19 cellular contexts compared by ENCODE assay signal in the genomic region with DNA sequence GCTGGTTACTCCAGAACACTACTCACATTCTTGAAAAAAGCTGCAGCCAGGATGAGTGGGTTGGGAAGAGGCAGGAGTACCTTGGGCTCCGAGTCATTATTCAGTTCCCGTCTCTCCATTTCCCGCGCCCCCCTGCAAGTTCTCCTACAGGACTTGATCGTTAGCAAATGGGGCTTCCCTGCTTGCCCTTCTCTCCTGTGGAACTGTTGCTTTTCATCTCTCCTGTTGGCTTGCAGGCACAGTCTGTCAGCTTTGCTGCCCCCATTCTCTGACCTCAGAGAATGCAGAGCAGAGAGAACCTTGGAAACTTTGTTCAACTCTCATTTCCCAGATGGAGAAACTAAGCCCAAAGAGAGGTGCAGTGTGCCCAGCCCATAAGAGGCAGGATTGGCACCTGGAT.
"Had no signal": no experiment of that assay in that cellular context is flagged by ENCODE, and none has a peak within 500 bp of the region (broad histone marks: within the 10 kb centered on the region; RNA-seq: fewer than 3 reads in every experiment).

No MANE protein-coding gene starts in this region.

- FAIRE-seq: endothelial cell of umbilical vein, TTC549 had no signal

- ATAC-seq: natural killer cell treated with Interleukin-12 subunit alpha and Interleukin-12 subunit beta and Interleukin-15 and Interleukin-18, amount 100 ng/mL, for 72 hours; right lobe of liver; stimulated activated naive CD8-positive, alpha-beta T cell treated with anti-CD3 and anti-CD28 coated beads, Interleukin-15, Interleukin-2, amounts not matched to agents 100 U/mL and 50 U/mL, for 24 hours had no signal

- DNase-seq: activated CD4-positive, alpha-beta T cell treated with anti-CD3 and anti-CD28 coated beads, Interleukin-2, amount 50 U/mL, for 1 hour; activated CD4-positive, CD25-positive, alpha-beta regulatory T cell; activated CD8-positive, alpha-beta memory T cell treated with anti-CD3 and anti-CD28 coated beads for 24 hours; activated naive CD4-positive, alpha-beta T cell; effector CD4-positive, alpha-beta T cell; foreskin melanocyte; nucleus accumbens; right lobe of liver; stimulated activated naive CD8-positive, alpha-beta T cell treated with anti-CD3 and anti-CD28 coated beads, Interleukin-15, Interleukin-2, amounts not matched to agents 100 U/mL and 50 U/mL, for 24 hours; T-helper 2 cell; trophoblast cell had no signal

- H3K4me3 ChIP-seq: ascending aorta, cardiac muscle cell, coronary artery, prostate gland, right lobe of liver had no signal

- H3K9me3 ChIP-seq: ascending aorta, prostate gland, right lobe of liver had no signal

- H3K27me3 ChIP-seq: ascending aorta, cardiac muscle cell, right lobe of liver had no signal

- H3K4me1 ChIP-seq: ascending aorta, prostate gland, right lobe of liver had no signal

- H3K9me3 Mint-ChIP-seq: activated T-helper 1 cell treated with anti-CD3 and anti-CD28 coated beads, Interleukin-12 subunit alpha, Interleukin-12 subunit beta, Interleukin-2, Interleukin-4 antibody, amounts not matched to agents 30 ng/mL and 10 ng/mL and 1 ng/mL, durations not matched to agents 14 hours and 24 hours and 36 hours; natural killer cell treated with Interleukin-12 subunit alpha and Interleukin-12 subunit beta and Interleukin-15 and Interleukin-18, amount 100 ng/mL, for 72 hours had no signal

- H3K36me3 ChIP-seq: ascending aorta, cardiac muscle cell, prostate gland had no signal

- H3K4me3 Mint-ChIP-seq: activated T-helper 1 cell treated with anti-CD3 and anti-CD28 coated beads, Interleukin-12 subunit alpha, Interleukin-12 subunit beta, Interleukin-2, Interleukin-4 antibody, amounts not matched to agents 30 ng/mL and 10 ng/mL and 1 ng/mL, durations not matched to agents 14 hours and 24 hours and 36 hours; natural killer cell treated with Interleukin-12 subunit alpha and Interleukin-12 subunit beta and Interleukin-15 and Interleukin-18, amount 100 ng/mL, for 72 hours had no signal

- H3K27ac Mint-ChIP-seq: activated T-helper 1 cell treated with anti-CD3 and anti-CD28 coated beads, Interleukin-12 subunit alpha, Interleukin-12 subunit beta, Interleukin-2, Interleukin-4 antibody, amounts not matched to agents 30 ng/mL and 10 ng/mL and 1 ng/mL, durations not matched to agents 14 hours and 24 hours and 36 hours; natural killer cell treated with Interleukin-12 subunit alpha and Interleukin-12 subunit beta and Interleukin-15 and Interleukin-18, amount 100 ng/mL, for 72 hours had no signal

- H3K27me3 Mint-ChIP-seq: natural killer cell treated with Interleukin-12 subunit alpha and Interleukin-12 subunit beta and Interleukin-15 and Interleukin-18, amount 100 ng/mL, for 72 hours had no signal

- H3K36me3 Mint-ChIP-seq: natural killer cell treated with Interleukin-12 subunit alpha and Interleukin-12 subunit beta and Interleukin-15 and Interleukin-18, amount 100 ng/mL, for 72 hours had no signal

- H3K27ac ChIP-seq: ascending aorta, cardiac muscle cell, coronary artery, prostate gland, right lobe of liver had no signal
